22 cellular contexts compared by ENCODE assay signal in genomic region chr7:36201122-36201723, GRCh38. TPM values are rescaled to one million over a fixed set of nuclear protein-coding genes. Genes with fewer than 3 reads are reported as not detected.
A peak's percentile ranks its signal among the peaks of the same experiment; 100 is the strongest.
DNase-seq lines count a peak whose midpoint lies in the region; ATAC-seq, FAIRE-seq and TF ChIP-seq lines count a peak whose summit lies in the region.
"Had no signal": no experiment of that assay in that cellular context is flagged by ENCODE, and none has a peak within 500 bp of the region (broad histone marks: within the 10 kb centered on the region; RNA-seq: fewer than 3 reads in every experiment).

No MANE protein-coding gene starts in this region.

- H3K4me1 Mint-ChIP-seq in dendritic cell treated with granulocyte-macrophage colony-stimulating factor and Interleukin-4, amounts not matched to agents 40 ng/mL and 50 ng/mL, for 4 days (ENCODE audit: low read depth), result peaks cover 70% of the 10 kb centered on the region
- peaks cover 57% of the 10 kb centered on the region for H3K4me1 Mint-ChIP-seq in nephron progenitor cell
- H3K4me1 Mint-ChIP-seq in T-helper 2 cell treated with Interferon-gamma antibody and Interleukin-4, amounts not matched to agents 5 μg/mL and 100 μg/mL, for 36 hours (ENCODE audit: low read depth), result peaks cover 19% of the 10 kb centered on the region
- H3K4me1 Mint-ChIP-seq in naive thymus-derived CD4-positive, alpha-beta T cell, result peaks cover 6 to 27% (median 20%) of the 10 kb centered on the region in 7 donors

- ATAC-seq in HepG2 (no peak), right lobe of liver (no peak)
- ATAC-seq in naive thymus-derived CD4-positive, alpha-beta T cell, result no peak

- peaks cover 12% of the 10 kb centered on the region for H3K36me3 Mint-ChIP-seq in dendritic cell treated with granulocyte-macrophage colony-stimulating factor and Interleukin-4, amounts not matched to agents 40 ng/mL and 50 ng/mL, for 4 days (ENCODE audit: low read depth)
- H3K36me3 Mint-ChIP-seq in nephron progenitor cell (ENCODE audit: low read depth), result peaks cover 3% of the 10 kb centered on the region
- H3K36me3 Mint-ChIP-seq in T-helper 2 cell treated with Interferon-gamma antibody and Interleukin-4, amounts not matched to agents 5 μg/mL and 100 μg/mL, for 36 hours (ENCODE audit: low read depth), result no peaks in the 10 kb centered on the region
- no peaks in the 10 kb centered on the region for H3K36me3 Mint-ChIP-seq in naive thymus-derived CD4-positive, alpha-beta T cell

- in situ Hi-C loops in HepG2 (cut with HindIII; ENCODE audit: extremely low pct_ligation_motif_present, low pct_unique_long_range_greater_than_20kb), result no loop called here
- in situ Hi-C loops in GM23248 (cut with MboI), result no loop called here

- no peaks in the 10 kb centered on the region for H3F3A ChIP-seq in GM23248 (ENCODE audit: insufficient read depth)

- H3K9me3 Mint-ChIP-seq in dendritic cell treated with granulocyte-macrophage colony-stimulating factor and Interleukin-4, amounts not matched to agents 40 ng/mL and 50 ng/mL, for 4 days, result no peaks in the 10 kb centered on the region
- H3K9me3 Mint-ChIP-seq in nephron progenitor cell, result peaks cover 11% of the 10 kb centered on the region
- H3K9me3 Mint-ChIP-seq in T-helper 2 cell treated with Interferon-gamma antibody and Interleukin-4, amounts not matched to agents 5 μg/mL and 100 μg/mL, for 36 hours, result no peaks in the 10 kb centered on the region
- H3K9me3 Mint-ChIP-seq in naive thymus-derived CD4-positive, alpha-beta T cell, result peaks cover 0 to 1% (median 0%) of the 10 kb centered on the region in 11 donors
- H3K9me3 Mint-ChIP-seq: CD8-positive, alpha-beta memory T cell had no signal

- no peak for TF ChIP-seq POLR2A in HepG2 (IDR thresholded peaks at IDR 0.05; ENCODE audit: insufficient read depth in 1 of 2, low read depth in 2 of 2, low read length in 2 of 2)
- TF ChIP-seq POLR2A in right lobe of liver (IDR thresholded peaks at IDR 0.05), result no peak

- no peaks in the 10 kb centered on the region for H3K9me2 ChIP-seq in GM23248 (ENCODE audit: insufficient read depth)

- H3K4me3 ChIP-seq in HepG2 (replicated peaks in 1 of 3; ENCODE audit: insufficient read depth in 1 of 3, low read depth in 2 of 3, low read length in 3 of 3), result no peak overlapping the region
- no peak overlapping the region for H3K4me3 ChIP-seq in right lobe of liver
- no peak overlapping the region for H3K4me3 ChIP-seq in naive thymus-derived CD4-positive, alpha-beta T cell (ENCODE audit: low read length)
- no peak overlapping the region for H3K4me3 ChIP-seq in GM23248
- H3K4me3 ChIP-seq in kidney (ENCODE audit: low read length in 2 of 2), result no peak overlapping the region
- H3K4me3 ChIP-seq: BLaER1 treated with 17β-estradiol and CSF1 and Interleukin-3, amounts not matched to agents 10 nM and 100 nM; SJCRH30 had no signal

- H3K4me2 ChIP-seq in HepG2 (ENCODE audit: low read depth, low read length) (no peak overlapping the region), GM23248 (ENCODE audit: unreplicated experiment) (no peak overlapping the region)

- BruUV-seq in HepG2 (replicated peaks; lab: Mats Ljungman, UMichigan), result no TSS peak

- H3K9ac ChIP-seq in HepG2 (ENCODE audit: insufficient read depth, low read depth, low read length), result no peak overlapping the region
- no peak overlapping the region for H3K9ac ChIP-seq in GM23248
- H3K9ac ChIP-seq in kidney (ENCODE audit: low read length in 2 of 2), result no peak overlapping the region

- H3K79me2 ChIP-seq in HepG2 (ENCODE audit: insufficient read depth, low read length) (peaks cover 3% of the 10 kb centered on the region), GM23248 (ENCODE audit: insufficient read depth) (no peaks in the 10 kb centered on the region)

- CTCF ChIA-PET in HepG2 (lab: Yijun Ruan, JAX; ENCODE audit: low intra/inter-chr PET ratio, low total read pairs), result no interaction called here
- CTCF ChIA-PET in naive thymus-derived CD4-positive, alpha-beta T cell (lab: Charles Lee), result no interaction called here

- TF ChIP-seq CTCF in HepG2 (CRISPR knock-in tag; IDR thresholded peaks at IDR 0.05), result no peak
- no peak for TF ChIP-seq CTCF in right lobe of liver (IDR thresholded peaks at IDR 0.05)
- no peak for TF ChIP-seq CTCF in nephron progenitor cell (IDR thresholded peaks at IDR 0.05)
- TF ChIP-seq CTCF in kidney (IDR thresholded peaks at IDR 0.05; ENCODE audit: borderline replicate concordance, extremely low read depth, insufficient read depth), result no peak

- H4K20me1 ChIP-seq in HepG2 (ENCODE audit: insufficient read depth, low read length) (no peaks in the 10 kb centered on the region), GM23248 (ENCODE audit: insufficient read depth) (no peaks in the 10 kb centered on the region)

- DNase-seq in HepG2 (ENCODE audit: low spot score) (no peak), right lobe of liver (no peak), nephron progenitor cell (no peak), GM23248 (no peak), kidney (no peak)
- no peak for DNase-seq in T-helper 2 cell treated with Interferon-gamma antibody and Interleukin-4, amounts not matched to agents 5 μg/mL and 100 μg/mL, for 36 hours (ENCODE audit: low spot score)
- DNase-seq in naive thymus-derived CD4-positive, alpha-beta T cell, result no peak
- DNase-seq: 8988T; Calu3; CD8-positive, alpha-beta memory T cell; DMS153; NCI-H1694; NCI-H2081; NCI-H2171; NCI-H524 treated with DMSO at 0.1 percent for 48 hours; OCI-M1; SJCRH30 had no signal

- intact Hi-C loops in HepG2 (cut with micrococcal nuclease; ENCODE audit: unreplicated experiment) (no loop called here), right lobe of liver (cut with DNase I) (no loop called here), kidney (cut with DNase I) (no loop called here)
- intact Hi-C loops in dendritic cell treated with granulocyte-macrophage colony-stimulating factor and Interleukin-4, amounts not matched to agents 40 ng/mL and 50 ng/mL, for 4 days (cut with micrococcal nuclease), result no loop called here
- intact Hi-C loops in naive thymus-derived CD4-positive, alpha-beta T cell (cut with micrococcal nuclease), result no loop called here

- H3K9me3 ChIP-seq in HepG2 (ENCODE audit: low read length) (no peaks in the 10 kb centered on the region), right lobe of liver (no peaks in the 10 kb centered on the region), GM23248 (ENCODE audit: low read depth) (no peaks in the 10 kb centered on the region), kidney (ENCODE audit: control insufficient read depth in 1 of 2, low read length in 2 of 2) (no peaks in the 10 kb centered on the region)
- no peaks in the 10 kb centered on the region for H3K9me3 ChIP-seq in naive thymus-derived CD4-positive, alpha-beta T cell (ENCODE audit: control insufficient read depth in 2 of 3, low read length in 3 of 3)
- H3K9me3 ChIP-seq: SJCRH30 had no signal

- no peak overlapping the region for H2AFZ ChIP-seq in HepG2 (ENCODE audit: low read length)
- no peak overlapping the region for H2AFZ ChIP-seq in GM23248

- TF ChIP-seq EP300 in HepG2 (IDR thresholded peaks at IDR 0.05; ENCODE audit: low read depth in 2 of 2, low read length in 2 of 2) (no peak), HepG2 (CRISPR knock-in tag; IDR thresholded peaks at IDR 0.05; ENCODE audit: borderline replicate concordance) (no peak)

- no peak overlapping the region for H3K4me3 Mint-ChIP-seq in dendritic cell treated with granulocyte-macrophage colony-stimulating factor and Interleukin-4, amounts not matched to agents 40 ng/mL and 50 ng/mL, for 4 days
- no peak overlapping the region for H3K4me3 Mint-ChIP-seq in nephron progenitor cell
- no peak overlapping the region for H3K4me3 Mint-ChIP-seq in T-helper 2 cell treated with Interferon-gamma antibody and Interleukin-4, amounts not matched to agents 5 μg/mL and 100 μg/mL, for 36 hours
- no peak overlapping the region for H3K4me3 Mint-ChIP-seq in naive thymus-derived CD4-positive, alpha-beta T cell
- H3K4me3 Mint-ChIP-seq: CD8-positive, alpha-beta memory T cell had no signal

- H3K27ac ChIP-seq in HepG2 (ENCODE audit: extremely low read length, insufficient read depth, low read length) (no peak overlapping the region), right lobe of liver (no peak overlapping the region), GM23248 (no peak overlapping the region), kidney (ENCODE audit: low read depth in 2 of 2, low read length in 2 of 2) (no peak overlapping the region)
- H3K27ac ChIP-seq in naive thymus-derived CD4-positive, alpha-beta T cell (ENCODE audit: low read depth, low read length), result no peak overlapping the region
- H3K27ac ChIP-seq: BLaER1 treated with 17β-estradiol and CSF1 and Interleukin-3, amounts not matched to agents 10 nM and 100 nM; SJCRH30 had no signal

- no peak for FAIRE-seq in HepG2 (lab: Jason Lieb, UNC)
- no peak for FAIRE-seq in kidney (lab: Jason Lieb, UNC)
- FAIRE-seq: GM12892, GM18507, RCC 7860 had no signal

- H3K27me3 ChIP-seq in HepG2 (ENCODE audit: control insufficient read depth in 1 of 2, insufficient read depth in 2 of 2, low read length in 2 of 2) (no peaks in the 10 kb centered on the region), right lobe of liver (no peaks in the 10 kb centered on the region), GM23248 (replicated peaks; ENCODE audit: insufficient read depth) (no peaks in the 10 kb centered on the region)
- no peaks in the 10 kb centered on the region for H3K27me3 ChIP-seq in naive thymus-derived CD4-positive, alpha-beta T cell (ENCODE audit: control insufficient read depth in 2 of 2, insufficient read depth in 2 of 2, low read length in 2 of 2)
- H3K27me3 ChIP-seq: BLaER1 treated with 17β-estradiol and CSF1 and Interleukin-3, amounts not matched to agents 10 nM and 100 nM had no signal

- peak overlapping the region; percentile 41 for H3K27ac Mint-ChIP-seq in dendritic cell treated with granulocyte-macrophage colony-stimulating factor and Interleukin-4, amounts not matched to agents 40 ng/mL and 50 ng/mL, for 4 days
- H3K27ac Mint-ChIP-seq in nephron progenitor cell, result peak overlapping the region; percentile 34
- no peak overlapping the region for H3K27ac Mint-ChIP-seq in T-helper 2 cell treated with Interferon-gamma antibody and Interleukin-4, amounts not matched to agents 5 μg/mL and 100 μg/mL, for 36 hours
- no peak overlapping the region for H3K27ac Mint-ChIP-seq in naive thymus-derived CD4-positive, alpha-beta T cell

- TF ChIP-seq RAD21 in HepG2 (CRISPR knock-in tag; IDR thresholded peaks at IDR 0.05), result no peak

- POLR2A ChIA-PET in HepG2 (lab: Yijun Ruan, JAX), result no interaction called here
- POLR2A ChIA-PET in naive thymus-derived CD4-positive, alpha-beta T cell (lab: Charles Lee), result no interaction called here

- H3K36me3 ChIP-seq in HepG2 (replicated peaks in 1 of 2; ENCODE audit: control insufficient read depth in 1 of 2, insufficient read depth in 2 of 2, low read length in 2 of 2) (peaks cover 8 to 10% of the 10 kb centered on the region in 2 experiments; a peak in 4 of 5 replicates), right lobe of liver (no peaks in the 10 kb centered on the region), GM23248 (ENCODE audit: low read depth) (no peaks in the 10 kb centered on the region), kidney (ENCODE audit: control insufficient read depth in 1 of 2, insufficient read depth in 2 of 2, low read length in 2 of 2) (no peaks in the 10 kb centered on the region)
- no peaks in the 10 kb centered on the region for H3K36me3 ChIP-seq in naive thymus-derived CD4-positive, alpha-beta T cell (ENCODE audit: control insufficient read depth in 2 of 3, insufficient read depth in 3 of 3, low read length in 3 of 3)
- H3K36me3 ChIP-seq: SJCRH30 had no signal

- no peaks in the 10 kb centered on the region for H3K27me3 Mint-ChIP-seq in dendritic cell treated with granulocyte-macrophage colony-stimulating factor and Interleukin-4, amounts not matched to agents 40 ng/mL and 50 ng/mL, for 4 days
- H3K27me3 Mint-ChIP-seq in nephron progenitor cell (ENCODE audit: low read depth, poor library complexity), result no peaks in the 10 kb centered on the region
- H3K27me3 Mint-ChIP-seq in T-helper 2 cell treated with Interferon-gamma antibody and Interleukin-4, amounts not matched to agents 5 μg/mL and 100 μg/mL, for 36 hours (ENCODE audit: low read depth), result peaks cover 3% of the 10 kb centered on the region
- H3K27me3 Mint-ChIP-seq in naive thymus-derived CD4-positive, alpha-beta T cell, result no peaks in the 10 kb centered on the region

- H3K4me1 ChIP-seq in HepG2 (ENCODE audit: insufficient read depth, low read length) (peaks cover 47% of the 10 kb centered on the region), right lobe of liver (peaks cover 0 to 10% (median 4%) of the 10 kb centered on the region in 4 donors), GM23248 (ENCODE audit: insufficient read depth) (no peaks in the 10 kb centered on the region), kidney (ENCODE audit: control insufficient read depth in 1 of 2, insufficient read depth in 1 of 2, low read depth in 1 of 2, low read length in 2 of 2) (peaks cover 0 to 11% of the 10 kb centered on the region in 2 donors)
- peaks cover 0 to 10% of the 10 kb centered on the region in 2 donors for H3K4me1 ChIP-seq in naive thymus-derived CD4-positive, alpha-beta T cell (ENCODE audit: control insufficient read depth in 2 of 2, insufficient read depth in 2 of 2, low read length in 2 of 2)
- H3K4me1 ChIP-seq: SJCRH30 had no signal

- WGBS in HepG2 (ENCODE audit: low lambda C conversion rate), result 97% methylated on average over 1 of the region's 5 CpGs
- WGBS in right lobe of liver (ENCODE audit: insufficient coverage, low coverage, low lambda C conversion rate, missing lambda C conversion rate), result 75% methylated on average over 2 of the region's 5 CpGs
- 78 to 79% methylated on average over 5 of the region's 5 CpGs for WGBS in GM23248 (ENCODE audit: low coverage in 1 of 2, low lambda C conversion rate in 2 of 2, missing lambda C conversion rate in 2 of 2), 2 experiments

RNA-seq across cellular contexts. Expression of gene EEPD1, which starts 48.2 kb away (rescaled TPM):
- total RNA-seq in HepG2 (2016; rRNA removed; fragmentation: Illumina TruSeq; extraction: Trizol) (10.0 and 10.1 TPM in 2 replicates), right lobe of liver (10 to 100 TPM in 4 of 6 experiments, 1 to 10 TPM in 2; 5.9 to 18.6 (median 10.6) TPM), kidney (6.3 TPM)
- total RNA-seq in HepG2 (2016; cell fraction: cytosol; rRNA removed; fragmentation: Illumina TruSeq; extraction: Trizol; ENCODE audit: low read depth), result 2.6 and 4.1 TPM in 2 replicates
- 6.6 and 8.8 TPM in 2 replicates for total RNA-seq in HepG2 (2016; cell fraction: insoluble cytoplasmic fraction; rRNA removed; fragmentation: Illumina TruSeq; extraction: Trizol)
- total RNA-seq in HepG2 (2016; cell fraction: membrane; rRNA removed; fragmentation: Illumina TruSeq; extraction: Trizol), result 4.1 and 4.5 TPM in 2 replicates
- total RNA-seq in HepG2 (2016; cell fraction: nucleus; rRNA removed; fragmentation: Illumina TruSeq; extraction: Trizol), result 8.1 and 10.7 TPM in 2 replicates
- polyA plus RNA-seq in HepG2 (2011; rRNA removed) (16.4 and 18.4 TPM in 2 replicates), GM23248 (2016; fragmentation: Nextera tagmentation; extraction: Ambion mirVana) (1.6 and 1.9 TPM in 2 replicates), kidney (ENCODE audit: insufficient read depth, low read depth, low replicate concordance) (6.4 TPM)
- polyA plus RNA-seq in HepG2 (2011; cell fraction: cytosol; rRNA removed), result 13.7 and 15.2 TPM in 2 replicates
- 36.9 and 55.6 TPM in 2 replicates for polyA plus RNA-seq in HepG2 (2011; cell fraction: nucleus; rRNA removed)
- 17.7 and 30.3 TPM in 2 replicates for polyA plus RNA-seq in HepG2 (2012)
- polyA plus RNA-seq in HepG2 (2016; cell fraction: cytosol; fragmentation: Illumina TruSeq; extraction: Trizol; ENCODE audit: low read depth), result 1.3 and 1.6 TPM in 2 replicates
- polyA plus RNA-seq in HepG2 (2016; cell fraction: insoluble cytoplasmic fraction; fragmentation: Illumina TruSeq; extraction: Trizol; ENCODE audit: low read depth), result 9.2 and 12.3 TPM in 2 replicates
- 2.9 and 3.7 TPM in 2 replicates for polyA plus RNA-seq in HepG2 (2016; cell fraction: membrane; fragmentation: Illumina TruSeq; extraction: Trizol; ENCODE audit: low read depth)
- 36.8 and 40.3 TPM in 2 replicates for polyA plus RNA-seq in HepG2 (2016; cell fraction: nucleus; fragmentation: Illumina TruSeq; extraction: Trizol; ENCODE audit: insufficient read depth, low read depth)
- 1.7 and 22.0 TPM in 2 replicates for polyA minus RNA-seq in HepG2 (2011; rRNA and poly(A)+ RNA removed; ENCODE audit: low replicate concordance)
- 6.0 and 8.7 TPM in 2 replicates for polyA minus RNA-seq in HepG2 (2011; cell fraction: cytosol; rRNA and poly(A)+ RNA removed)
- 31.8 and 34.1 TPM in 2 replicates for polyA minus RNA-seq in HepG2 (2011; cell fraction: nucleus; rRNA and poly(A)+ RNA removed)
- total RNA-seq in naive thymus-derived CD4-positive, alpha-beta T cell, result 10 to 100 TPM in 2 of 5 experiments, 1 to 10 TPM in 3; 2.2 to 13.2 (median 3.7) TPM
- 10 to 100 TPM; 12.3 to 15.8 TPM for polyA plus RNA-seq in naive thymus-derived CD4-positive, alpha-beta T cell
- total RNA-seq in GM23248 (2014; rRNA removed; shearing (Covaris generic)), result 5.2 and 13.3 TPM in 2 replicates

Comparison
In these comparisons a context has a peak if more than half of its experiments do, and no peak if none do; other contexts are left out.
1. H3K27ac Mint-ChIP-seq: peak in dendritic cell treated with granulocyte-macrophage colony-stimulating factor and Interleukin-4, amounts not matched to agents 40 ng/mL and 50 ng/mL, for 4 days (single experiment) and nephron progenitor cell (single experiment); none in T-helper 2 cell treated with Interferon-gamma antibody and Interleukin-4, amounts not matched to agents 5 μg/mL and 100 μg/mL, for 36 hours (single experiment) and naive thymus-derived CD4-positive, alpha-beta T cell (0 of 9).